25 cellular contexts compared by ENCODE assay signal in genomic region chr12:44588651-44589050, GRCh38.
A peak's percentile ranks its signal among the peaks of the same experiment; 100 is the strongest.
DNase-seq lines count a peak whose midpoint lies in the region; ATAC-seq, FAIRE-seq and TF ChIP-seq lines count a peak whose summit lies in the region.
"Had no signal": no experiment of that assay in that cellular context is flagged by ENCODE, and none has a peak within 500 bp of the region (broad histone marks: within the 10 kb centered on the region; RNA-seq: fewer than 3 reads in every experiment).

No MANE protein-coding gene starts in this region.

- ATAC-seq in activated naive CD4-positive, alpha-beta T cell treated with anti-CD3 and anti-CD28 coated beads, Interleukin-2, amount 50 U/mL, for 72 hours, result no peak
- ATAC-seq in stimulated activated naive CD8-positive, alpha-beta T cell treated with anti-CD3 and anti-CD28 coated beads, Interleukin-15, amount 100 ng/mL, for 72 hours, result no peak
- no peak for ATAC-seq in stimulated activated naive CD8-positive, alpha-beta T cell treated with anti-CD3 and anti-CD28 coated beads, Interleukin-15, Interleukin-2, amounts not matched to agents 100 U/mL and 50 U/mL, for 24 hours
- no peak for ATAC-seq in K562
- ATAC-seq: GM23338 had no signal

- no peak for TF ChIP-seq CTCF in K562 (IDR thresholded peaks at IDR 0.05 in 2 of 3, conservative IDR thresholded peaks at IDR 0.05 in 1 of 3; ENCODE audit: insufficient read depth in 2 of 3, low read depth in 1 of 3, low read length in 3 of 3)
- TF ChIP-seq CTCF in progenitor cell of endocrine pancreas (IDR thresholded peaks at IDR 0.05; ENCODE audit: unreplicated experiment), result no peak

- WGBS in K562 (ENCODE audit: insufficient coverage, low coverage, missing lambda C conversion rate), result 6% methylated on average over 1 of the region's 1 CpG

- no peak overlapping the region for H3K4me2 ChIP-seq in K562 (ENCODE audit: insufficient read depth, low read length)
- H3K4me2 ChIP-seq: BLaER1 treated with 17β-estradiol and CSF1 and Interleukin-3, amounts not matched to agents 10 nM and 100 nM; GM23338 had no signal

- no peaks in the 10 kb centered on the region for H3K36me3 ChIP-seq in K562 (ENCODE audit: control insufficient read depth, insufficient read depth, low read length)
- H3K36me3 ChIP-seq: BE2C; BLaER1 treated with 17β-estradiol and CSF1 and Interleukin-3, amounts not matched to agents 10 nM and 100 nM; HAP-1 had no signal

- no peaks in the 10 kb centered on the region for H3K4me1 ChIP-seq in K562 (replicated peaks in 1 of 2; ENCODE audit: control insufficient read depth in 2 of 2, insufficient read depth in 2 of 2, low read length in 2 of 2)
- H3K4me1 ChIP-seq: BE2C; BLaER1 treated with 17β-estradiol and CSF1 and Interleukin-3, amounts not matched to agents 10 nM and 100 nM had no signal

- no peaks in the 10 kb centered on the region for H4K20me1 ChIP-seq in K562 (replicated peaks; ENCODE audit: control insufficient read depth, insufficient read depth, low read length)
- H4K20me1 ChIP-seq: BLaER1 treated with 17β-estradiol and CSF1 and Interleukin-3, amounts not matched to agents 10 nM and 100 nM had no signal

- H3K27me3 Mint-ChIP-seq in activated naive CD4-positive, alpha-beta T cell treated with anti-CD3 and anti-CD28 coated beads, Interleukin-2, amount 50 U/mL, for 24 hours, result no peaks in the 10 kb centered on the region
- no peaks in the 10 kb centered on the region for H3K27me3 Mint-ChIP-seq in stimulated activated naive CD8-positive, alpha-beta T cell treated with anti-CD3 and anti-CD28 coated beads, Interleukin-15, amount 100 ng/mL, for 72 hours
- no peaks in the 10 kb centered on the region for H3K27me3 Mint-ChIP-seq in progenitor cell of endocrine pancreas
- H3K27me3 Mint-ChIP-seq: CD4-positive, alpha-beta T cell had no signal

- no peak for DNase-seq in activated naive CD4-positive, alpha-beta T cell treated with anti-CD3 and anti-CD28 coated beads, Interleukin-2, amount 50 U/mL, for 72 hours (ENCODE audit: low spot score in 2 of 2)
- DNase-seq in stimulated activated naive CD8-positive, alpha-beta T cell treated with anti-CD3 and anti-CD28 coated beads, Interleukin-15, amount 100 ng/mL, for 72 hours, result no peak
- DNase-seq in stimulated activated naive CD8-positive, alpha-beta T cell treated with anti-CD3 and anti-CD28 coated beads, Interleukin-15, Interleukin-2, amounts not matched to agents 100 U/mL and 50 U/mL, for 24 hours, result no peak
- DNase-seq in K562 (ENCODE audit: extremely low read depth in 1 of 4, low spot score in 3 of 4) (no peak), H54 (ENCODE audit: insufficient read length, low spot score) (no peak), progenitor cell of endocrine pancreas (ENCODE audit: low spot score, unreplicated experiment) (no peak)
- DNase-seq: ACHN; AML-193; BE2C; Calu3; CD4-positive, alpha-beta T cell; COR-L47; DMS53; DMS79 treated with DMSO at 0.1 percent for 48 hours; GF-D8; HFFc6 had no signal

- H3K36me3 Mint-ChIP-seq in activated naive CD4-positive, alpha-beta T cell treated with anti-CD3 and anti-CD28 coated beads, Interleukin-2, amount 50 U/mL, for 24 hours, result peaks cover 22% of the 10 kb centered on the region
- peaks cover 0 to 5% of the 10 kb centered on the region in 2 donors for H3K36me3 Mint-ChIP-seq in activated naive CD4-positive, alpha-beta T cell treated with anti-CD3 and anti-CD28 coated beads, Interleukin-2, amount 50 U/mL, for 72 hours
- no peaks in the 10 kb centered on the region for H3K36me3 Mint-ChIP-seq in progenitor cell of endocrine pancreas (ENCODE audit: insufficient read depth)
- H3K36me3 Mint-ChIP-seq: CD14-positive monocyte had no signal

- CTCF ChIA-PET in K562 (lab: Yijun Ruan, JAX; ENCODE audit: low intra/inter-chr PET ratio), result no interaction called here

- H3K9me3 Mint-ChIP-seq in activated naive CD4-positive, alpha-beta T cell treated with anti-CD3 and anti-CD28 coated beads, Interleukin-2, amount 50 U/mL, for 24 hours, result no peaks in the 10 kb centered on the region
- H3K9me3 Mint-ChIP-seq in activated naive CD4-positive, alpha-beta T cell treated with anti-CD3 and anti-CD28 coated beads, Interleukin-2, amount 50 U/mL, for 72 hours, result peaks cover 4 to 6% of the 10 kb centered on the region in 2 donors
- peaks cover 0 to 6% of the 10 kb centered on the region in 2 donors for H3K9me3 Mint-ChIP-seq in stimulated activated naive CD8-positive, alpha-beta T cell treated with anti-CD3 and anti-CD28 coated beads, Interleukin-15, amount 100 ng/mL, for 72 hours
- no peaks in the 10 kb centered on the region for H3K9me3 Mint-ChIP-seq in progenitor cell of endocrine pancreas (ENCODE audit: low read depth)
- H3K9me3 Mint-ChIP-seq: CD4-positive, alpha-beta T cell; GM23338 had no signal

- no peak overlapping the region for H3K4me3 ChIP-seq in K562
- H3K4me3 ChIP-seq: BLaER1 treated with 17β-estradiol and CSF1 and Interleukin-3, amounts not matched to agents 10 nM and 100 nM; GM23338; HAP-1 had no signal

- H3K27ac Mint-ChIP-seq in activated naive CD4-positive, alpha-beta T cell treated with anti-CD3 and anti-CD28 coated beads, Interleukin-2, amount 50 U/mL, for 24 hours, result peak overlapping the region; percentile 27
- H3K27ac Mint-ChIP-seq in activated naive CD4-positive, alpha-beta T cell treated with anti-CD3 and anti-CD28 coated beads, Interleukin-2, amount 50 U/mL, for 72 hours, result no peak overlapping the region
- peak overlapping the region; percentile 9 to 82 for H3K27ac Mint-ChIP-seq in stimulated activated naive CD8-positive, alpha-beta T cell treated with anti-CD3 and anti-CD28 coated beads, Interleukin-15, amount 100 ng/mL, for 72 hours
- H3K27ac Mint-ChIP-seq in progenitor cell of endocrine pancreas, result no peak overlapping the region
- H3K27ac Mint-ChIP-seq: CD14-positive monocyte; CD4-positive, alpha-beta T cell; GM23338; HFFc6 had no signal

- H3K27me3 ChIP-seq in K562 (ENCODE audit: control insufficient read depth in 2 of 2, insufficient read depth in 2 of 2, low read length in 2 of 2), result no peaks in the 10 kb centered on the region
- H3K27me3 ChIP-seq: BE2C; BLaER1 treated with 17β-estradiol and CSF1 and Interleukin-3, amounts not matched to agents 10 nM and 100 nM had no signal

- peaks cover 17% of the 10 kb centered on the region for H3K4me1 Mint-ChIP-seq in activated naive CD4-positive, alpha-beta T cell treated with anti-CD3 and anti-CD28 coated beads, Interleukin-2, amount 50 U/mL, for 24 hours
- H3K4me1 Mint-ChIP-seq in stimulated activated naive CD8-positive, alpha-beta T cell treated with anti-CD3 and anti-CD28 coated beads, Interleukin-15, amount 100 ng/mL, for 72 hours, result peaks cover 20% of the 10 kb centered on the region
- H3K4me1 Mint-ChIP-seq in progenitor cell of endocrine pancreas (ENCODE audit: low read depth), result no peaks in the 10 kb centered on the region
- H3K4me1 Mint-ChIP-seq: CD14-positive monocyte had no signal

- TF ChIP-seq RAD21 in K562 (CRISPR knock-in tag; conservative IDR thresholded peaks at IDR 0.05 in 1 of 2, IDR thresholded peaks at IDR 0.05 in 1 of 2), result no peak

- no peak overlapping the region for H3K4me3 Mint-ChIP-seq in activated naive CD4-positive, alpha-beta T cell treated with anti-CD3 and anti-CD28 coated beads, Interleukin-2, amount 50 U/mL, for 24 hours
- no peak overlapping the region for H3K4me3 Mint-ChIP-seq in stimulated activated naive CD8-positive, alpha-beta T cell treated with anti-CD3 and anti-CD28 coated beads, Interleukin-15, amount 100 ng/mL, for 72 hours
- H3K4me3 Mint-ChIP-seq in progenitor cell of endocrine pancreas (ENCODE audit: low read depth), result no peak overlapping the region
- H3K4me3 Mint-ChIP-seq: CD14-positive monocyte; CD4-positive, alpha-beta T cell; GM23338; HFFc6 had no signal

- no peak overlapping the region for H3K9ac ChIP-seq in K562 (ENCODE audit: insufficient read depth in 1 of 2, low read depth in 2 of 2, low read length in 2 of 2)
- H3K9ac ChIP-seq: BLaER1 treated with 17β-estradiol and CSF1 and Interleukin-3, amounts not matched to agents 10 nM and 100 nM had no signal

- no peak for TF ChIP-seq EP300 in K562 (IDR thresholded peaks at IDR 0.05; ENCODE audit: low read length)

- H3K9me3 ChIP-seq in K562 (replicated peaks; ENCODE audit: control insufficient read depth, insufficient read depth, low read depth, low read length), result no peaks in the 10 kb centered on the region
- H3K9me3 ChIP-seq: BE2C; BLaER1 treated with 17β-estradiol and CSF1 and Interleukin-3, amounts not matched to agents 10 nM and 100 nM; HAP-1 had no signal

- no peak overlapping the region for H2AFZ ChIP-seq in K562 (ENCODE audit: low read depth, low read length)
- H2AFZ ChIP-seq: GM23338 had no signal

- no peaks in the 10 kb centered on the region for H3K79me2 ChIP-seq in K562 (ENCODE audit: control insufficient read depth, insufficient read depth, low read length)

- H3K27ac ChIP-seq in K562 (ENCODE audit: extremely low read depth, low read depth, low read length), result no peak overlapping the region
- H3K27ac ChIP-seq: 22Rv1; BLaER1 treated with 17β-estradiol and CSF1 and Interleukin-3, amounts not matched to agents 10 nM and 100 nM had no signal

- no TSS peak for BruUV-seq in K562 (replicated peaks; lab: Mats Ljungman, UMichigan)

- FAIRE-seq in K562 (lab: Jason Lieb, UNC) (no peak), H54 (lab: Jason Lieb, UNC) (no peak)
- FAIRE-seq: A204.1, GM12891, GM18507 had no signal

- intact Hi-C loops in K562 (cut with micrococcal nuclease), result no loop called here

- in situ Hi-C loops in K562 (cut with MboI), result no loop called here

- H3K9me1 ChIP-seq in K562 (ENCODE audit: control insufficient read depth, insufficient read depth, low read length), result no peaks in the 10 kb centered on the region

- TF ChIP-seq POLR2A in K562 (conservative IDR thresholded peaks at IDR 0.05) (no peak), H54 (IDR thresholded peaks at IDR 0.05; ENCODE audit: low read depth, low read length) (no peak)

- POLR2A ChIA-PET in K562 (lab: Yijun Ruan, JAX), result no interaction called here

TF ChIP-seq in K562, 482 proteins besides CTCF, POLR2A, EP300 and RAD21 (continues in another document):
- TF ChIP-seq HCFC1 (IDR thresholded peaks at IDR 0.05; ENCODE audit: low read depth, low read length), result no peak
- no peak for TF ChIP-seq ILF3 (IDR thresholded peaks at IDR 0.05; ENCODE audit: borderline replicate concordance)
- no peak for TF ChIP-seq DDX20 (tag; IDR thresholded peaks at IDR 0.05; ENCODE audit: low read depth)
- TF ChIP-seq CCNT2 (IDR thresholded peaks at IDR 0.05; ENCODE audit: borderline replicate concordance, extremely low read depth, insufficient read length, low read depth, low read length), result no peak

Comparison
In these comparisons a context has a peak if more than half of its experiments do, and no peak if none do; other contexts are left out.
1. H3K27ac Mint-ChIP-seq: peak in activated naive CD4-positive, alpha-beta T cell treated with anti-CD3 and anti-CD28 coated beads, Interleukin-2, amount 50 U/mL, for 24 hours (single experiment) and stimulated activated naive CD8-positive, alpha-beta T cell treated with anti-CD3 and anti-CD28 coated beads, Interleukin-15, amount 100 ng/mL, for 72 hours (2 of 2); none in activated naive CD4-positive, alpha-beta T cell treated with anti-CD3 and anti-CD28 coated beads, Interleukin-2, amount 50 U/mL, for 72 hours (0 of 2) and progenitor cell of endocrine pancreas (single experiment).